ENCODE assay signal across 8 cellular contexts in the genomic region with DNA sequence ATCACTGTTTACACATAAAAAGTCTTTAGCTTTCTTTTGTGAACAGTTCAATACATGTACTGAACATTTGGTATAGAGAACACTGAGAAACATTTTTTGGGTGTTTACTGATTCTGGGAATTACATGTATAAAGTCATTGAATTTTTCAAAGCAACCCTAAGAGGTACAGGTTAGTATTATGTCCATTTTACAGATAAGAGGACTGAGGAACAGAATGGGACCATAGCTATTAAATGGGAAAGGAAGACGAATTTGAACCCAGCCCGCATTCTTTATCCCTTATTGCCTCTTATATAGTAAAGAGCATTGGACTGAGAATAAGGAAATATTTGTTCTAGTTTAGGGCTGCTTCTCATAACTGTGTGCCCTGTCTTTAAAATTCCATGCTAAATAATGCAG. TPM values are rescaled to one million over a fixed set of nuclear protein-coding genes. Genes with fewer than 3 reads are reported as not detected.
DNase-seq lines count a peak whose midpoint lies in the region; ATAC-seq and TF ChIP-seq lines count a peak whose summit lies in the region.

No MANE protein-coding gene starts in this region.

- intact Hi-C loops in mucosa of descending colon (cut with DNase I, micrococcal nuclease), result no loop called here

- TF ChIP-seq CTCF in 22Rv1 (IDR thresholded peaks at IDR 0.05) (no peak), astrocyte of the cerebellum (IDR thresholded peaks at IDR 0.05; ENCODE audit: low read depth, low read length, missing control alignments) (no peak), mucosa of descending colon (IDR thresholded peaks at IDR 0.05) (no peak)

- H3K4me3 ChIP-seq in HAP-1 (peak overlapping the region; percentile 98), astrocyte of the cerebellum (ENCODE audit: low read depth, low read length) (peak overlapping the region; percentile 98), mucosa of descending colon (peak overlapping the region; percentile 34)

- H3K36me3 ChIP-seq in HAP-1 (replicated peaks) (peaks cover 34% of the 10 kb centered on the region), mucosa of descending colon (ENCODE audit: low read depth) (no peaks in the 10 kb centered on the region)

- in situ Hi-C loops in HAP-1 (cut with MboI; ENCODE audit: low sequenced_read_pairs), result no loop called here
- in situ Hi-C loops in astrocyte of the cerebellum (cut with HindIII; ENCODE audit: low sequenced_read_pairs), result no loop called here

- DNase-seq in HAP-1 (ENCODE audit: low spot score in 2 of 2) (no peak), astrocyte of the cerebellum (ENCODE audit: low read depth) (no peak), mucosa of descending colon (no peak), 8988T (no peak), GF-D8 (lab: John Stamatoyannopoulos, UW) (no peak)

- H3K27me3 ChIP-seq in HAP-1 (ENCODE audit: low read depth), result no peaks in the 10 kb centered on the region

- no peaks in the 10 kb centered on the region for H3K9me3 ChIP-seq in HAP-1
- no peaks in the 10 kb centered on the region for H3K9me3 ChIP-seq in mucosa of descending colon

- H3K4me1 ChIP-seq in HAP-1 (peaks cover 20% of the 10 kb centered on the region), mucosa of descending colon (ENCODE audit: low read depth) (peaks cover 19% of the 10 kb centered on the region)

- ATAC-seq in mucosa of descending colon (no peak), GM21423 (IDR thresholded peaks at IDR 0.05; ENCODE audit: unreplicated experiment) (no peak), HG03442 (IDR thresholded peaks at IDR 0.05; ENCODE audit: unreplicated experiment) (no peak)

- H3K27ac ChIP-seq in 22Rv1, result peak overlapping the region; percentile 85

RNA-seq across cellular contexts. Expression of a gene that starts 0.9 kb away (rescaled TPM):
- total RNA-seq in mucosa of descending colon, result 10 to 100 TPM; 18.3 to 25.8 (median 22.6) TPM

RNA-seq across cellular contexts. Expression of a gene that starts 33.6 kb away (rescaled TPM):
- total RNA-seq in mucosa of descending colon, result 10 to 100 TPM; 25.7 to 40.9 (median 31.1) TPM

Comparison
In these comparisons a context has a peak if more than half of its experiments do, and no peak if none do; other contexts are left out.
1. H3K4me3 ChIP-seq: peak in every context shown above with its lines; median percentile 98 in HAP-1; 98 in astrocyte of the cerebellum; 34 in mucosa of descending colon.